In the genomic region with DNA sequence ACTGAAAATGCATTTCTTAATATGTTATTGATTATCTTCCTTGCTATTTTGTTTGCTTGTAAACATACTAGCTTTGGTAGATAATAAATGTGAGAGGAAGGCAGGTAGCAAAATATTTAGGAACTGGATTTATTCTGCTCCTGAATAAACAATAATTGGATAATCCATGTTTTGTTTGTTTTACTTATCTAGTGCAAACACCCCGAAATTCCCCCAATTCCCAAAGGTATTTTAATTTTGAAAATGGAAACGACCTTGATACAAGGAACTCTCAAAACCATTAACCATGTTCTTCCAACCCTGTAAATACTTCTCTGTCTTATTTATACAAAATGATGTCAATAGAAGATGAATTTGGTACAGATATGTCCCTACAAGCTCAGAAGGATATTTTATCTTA, we compare ENCODE assay signal across 28 cellular contexts. TPM values are rescaled to one million over a fixed set of nuclear protein-coding genes. Genes with fewer than 3 reads are reported as not detected.
A peak's percentile ranks its signal among the peaks of the same experiment; 100 is the strongest.
DNase-seq lines count a peak whose midpoint lies in the region; FAIRE-seq and TF ChIP-seq lines count a peak whose summit lies in the region.
"Had no signal": no experiment of that assay in that cellular context is flagged by ENCODE, and none has a peak within 500 bp of the region (broad histone marks: within the 10 kb centered on the region; RNA-seq: fewer than 3 reads in every experiment).

No MANE protein-coding gene starts in this region.

- no peak overlapping the region for H3K4me3 ChIP-seq in smooth muscle cell
- no peak overlapping the region for H3K4me3 ChIP-seq in esophagus muscularis mucosa
- H3K4me3 ChIP-seq: BLaER1, GM12878 had no signal

- H3K9me3 ChIP-seq in smooth muscle cell (replicated peaks; ENCODE audit: low read depth) (no peaks in the 10 kb centered on the region), esophagus muscularis mucosa (no peaks in the 10 kb centered on the region)
- H3K9me3 ChIP-seq: BE2C, BLaER1 had no signal

- H3K4me2 ChIP-seq in smooth muscle cell: no peak overlapping the region
- H3K4me2 ChIP-seq: BLaER1 had no signal

- no peak overlapping the region for H3K9ac ChIP-seq in smooth muscle cell (ENCODE audit: low read depth)
- H3K9ac ChIP-seq: BLaER1 had no signal

- no peak for TF ChIP-seq EP300 in esophagus muscularis mucosa (IDR thresholded peaks at IDR 0.05)

- H4K20me1 ChIP-seq in smooth muscle cell (ENCODE audit: low read depth): no peaks in the 10 kb centered on the region
- H4K20me1 ChIP-seq: BLaER1 had no signal

- TF ChIP-seq POLR2A in esophagus muscularis mucosa (IDR thresholded peaks at IDR 0.05; ENCODE audit: low read depth): no peak

- H3K27me3 ChIP-seq in smooth muscle cell (ENCODE audit: low read depth): no peaks in the 10 kb centered on the region
- H3K27me3 ChIP-seq in esophagus muscularis mucosa: no peaks in the 10 kb centered on the region
- H3K27me3 ChIP-seq: BE2C, BLaER1 had no signal

- intact Hi-C loops in esophagus muscularis mucosa (cut with DNase I): no loop called here

- H3K36me3 ChIP-seq in smooth muscle cell (ENCODE audit: low read depth) (no peaks in the 10 kb centered on the region), esophagus muscularis mucosa (no peaks in the 10 kb centered on the region)
- H3K36me3 ChIP-seq: BE2C, BLaER1 had no signal

- H2AFZ ChIP-seq in smooth muscle cell (ENCODE audit: low read depth): peak overlapping the region; percentile 38

- H3K27ac ChIP-seq in smooth muscle cell (ENCODE audit: low read depth) (no peak overlapping the region), esophagus muscularis mucosa (replicated peaks in 1 of 4) (no peak overlapping the region)
- H3K27ac ChIP-seq: BLaER1 had no signal

- H3F3A ChIP-seq in smooth muscle cell (ENCODE audit: low read depth): no peaks in the 10 kb centered on the region

- H3K4me1 ChIP-seq in smooth muscle cell (ENCODE audit: low read depth) (no peaks in the 10 kb centered on the region), esophagus muscularis mucosa (peaks cover 0 to 6% (median 0%) of the 10 kb centered on the region in 4 donors)
- H3K4me1 ChIP-seq: BLaER1 had no signal

- peak; percentile 95 for FAIRE-seq in D721Med (lab: Jason Lieb, UNC)
- FAIRE-seq: A204.1, GM12878, GM12892, GM18507 had no signal

- TF ChIP-seq CTCF in D721Med (IDR thresholded peaks at IDR 0.05; ENCODE audit: insufficient read depth, missing control alignments) (no peak), smooth muscle cell (IDR thresholded peaks at IDR 0.05; ENCODE audit: borderline replicate concordance, insufficient read depth, poor library complexity, severe bottlenecking) (no peak), esophagus muscularis mucosa (IDR thresholded peaks at IDR 0.05) (no peak)

- WGBS in smooth muscle cell (ENCODE audit: low lambda C conversion rate): 67% methylated on average over 2 of the region's 2 CpGs
- 39% methylated on average over 2 of the region's 2 CpGs for WGBS in esophagus muscularis mucosa

- no peaks in the 10 kb centered on the region for H3K79me2 ChIP-seq in smooth muscle cell (ENCODE audit: low read depth)

- DNase-seq in D721Med (ENCODE audit: insufficient read length, low spot score) (no peak), NCI-H69 (lab: John Stamatoyannopoulos, UW) (peak; percentile 26), smooth muscle cell (lab: John Stamatoyannopoulos, UW; ENCODE audit: unreplicated experiment) (no peak), D341Med (ENCODE audit: low spot score) (no peak), esophagus muscularis mucosa (ENCODE audit: extremely low spot score) (no peak)
- DNase-seq: 8988T; ACHN; BE2C; C1 segment of cervical spinal cord; CD4-positive, alpha-beta memory T cell; CD4-positive, CD25-positive, alpha-beta regulatory T cell; CD8-positive, alpha-beta memory T cell; COR-L47; DMS 273 treated with DMSO at 0.1 percent for 48 hours; DMS153; DMS53; DMS79; DND-41; EL; GDM1 had no signal

RNA-seq across cellular contexts. Expression of gene USH2A, which starts 3.0 kb away (rescaled TPM):
- under 0.01 TPM in 1 of 2 replicates, not detected in the other for total RNA-seq in smooth muscle cell
- polyA plus RNA-seq in smooth muscle cell: not detected in 2 replicates
- total RNA-seq in esophagus muscularis mucosa: 1 to 10 TPM in 1 of 4 donors, under 1 TPM in 3; under 0.01 to 1.9 (median under 0.01) TPM
- total RNA-seq: A673; CD4-positive, alpha-beta memory T cell; CD4-positive, CD25-positive, alpha-beta regulatory T cell; CD8-positive, alpha-beta memory T cell; G401 had no signal
- polyA plus RNA-seq: CD14-positive monocyte; CD4-positive, alpha-beta memory T cell; CD4-positive, CD25-positive, alpha-beta regulatory T cell; CD8-positive, alpha-beta memory T cell had no signal
